Comparison of ENCODE assay signal across 4 cellular contexts in the genomic region with DNA sequence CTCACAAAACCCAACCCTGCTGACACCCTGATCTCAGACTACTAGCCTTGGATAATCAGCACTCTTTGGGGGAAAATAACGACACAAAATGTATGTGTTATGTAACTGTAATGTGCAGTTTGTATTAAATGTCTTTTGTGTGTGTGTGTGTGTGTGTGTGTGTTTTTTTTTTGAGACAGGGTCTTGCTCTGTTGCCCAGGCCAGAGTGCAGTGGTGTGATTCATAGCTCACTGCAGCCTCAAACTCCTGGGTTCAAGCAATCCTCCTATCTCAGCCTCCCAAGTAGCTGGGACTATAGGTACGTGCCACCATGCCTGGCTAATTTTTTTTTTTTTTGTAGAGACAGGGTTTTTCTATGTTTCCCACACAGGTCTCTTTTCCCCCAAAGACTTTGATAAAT. TPM values are rescaled to one million over a fixed set of nuclear protein-coding genes. Genes with fewer than 3 reads are reported as not detected.
"Had no signal": no experiment of that assay in that cellular context is flagged by ENCODE, and none has a peak within 500 bp of the region (broad histone marks: within the 10 kb centered on the region; RNA-seq: fewer than 3 reads in every experiment).

No MANE protein-coding gene starts in this region.

RNA-seq across cellular contexts. Expression of gene TRIM17, which starts 51.5 kb away (rescaled TPM):
- total RNA-seq: LHCN-M2, M059J, MCF 10A, NCI-H460 had no signal
